17 cellular contexts compared by ENCODE assay signal in genomic region chr15:101054991-101055390, GRCh38.
DNase-seq lines count a peak whose midpoint lies in the region; ATAC-seq and TF ChIP-seq lines count a peak whose summit lies in the region.
"Had no signal": no experiment of that assay in that cellular context is flagged by ENCODE, and none has a peak within 500 bp of the region (broad histone marks: within the 10 kb centered on the region; RNA-seq: fewer than 3 reads in every experiment).

No MANE protein-coding gene starts in this region.

- H3K4me3 Mint-ChIP-seq in activated T-cell treated with anti-CD3 and anti-CD28 coated beads, Interleukin-2, amount 50 U/mL, for 72 hours: no peak overlapping the region

- no peak overlapping the region for H3K4me2 ChIP-seq in hepatocyte
- H3K4me2 ChIP-seq: A549 had no signal

- H3K4me1 Mint-ChIP-seq in activated T-cell treated with anti-CD3 and anti-CD28 coated beads, Interleukin-2, amount 50 U/mL, for 72 hours (ENCODE audit: low read depth): no peaks in the 10 kb centered on the region

- no peak for TF ChIP-seq POLR2A in testis (IDR thresholded peaks at IDR 0.05)

- no peak overlapping the region for H3K27ac Mint-ChIP-seq in activated T-cell treated with anti-CD3 and anti-CD28 coated beads, Interleukin-2, amount 50 U/mL, for 72 hours

- H3K36me3 Mint-ChIP-seq in activated T-cell treated with anti-CD3 and anti-CD28 coated beads, Interleukin-2, amount 50 U/mL, for 72 hours (ENCODE audit: insufficient read depth in 2 of 2): no peaks in the 10 kb centered on the region

- H3K9me2 ChIP-seq in hepatocyte (replicated peaks; ENCODE audit: insufficient read depth): no peaks in the 10 kb centered on the region

- ATAC-seq in omental fat pad (ENCODE audit: low FRiP score) (no peak), GM19351 (IDR thresholded peaks at IDR 0.05; ENCODE audit: unreplicated experiment) (no peak)
- ATAC-seq in activated T-cell treated with anti-CD3 and anti-CD28 coated beads, Interleukin-2, amount 50 U/mL, for 72 hours (replicated peaks in 1 of 2): no peak
- ATAC-seq: A549, GM12878, HCT116 had no signal

- no peaks in the 10 kb centered on the region for H4K20me1 ChIP-seq in hepatocyte (ENCODE audit: insufficient read depth, poor library complexity, severe bottlenecking)

- TF ChIP-seq CTCF in hepatocyte (IDR thresholded peaks at IDR 0.05; ENCODE audit: poor library complexity) (no peak), omental fat pad (IDR thresholded peaks at IDR 0.05) (no peak), testis (IDR thresholded peaks at IDR 0.05) (no peak)

- H3K4me1 ChIP-seq in hepatocyte (ENCODE audit: insufficient read depth) (no peaks in the 10 kb centered on the region), testis (peaks cover 6% of the 10 kb centered on the region)
- H3K4me1 ChIP-seq: A549 had no signal

- no peaks in the 10 kb centered on the region for H3K9me3 Mint-ChIP-seq in activated T-cell treated with anti-CD3 and anti-CD28 coated beads, Interleukin-2, amount 50 U/mL, for 72 hours

- no peaks in the 10 kb centered on the region for H3K79me2 ChIP-seq in hepatocyte

- H3K27ac ChIP-seq in hepatocyte: no peak overlapping the region
- no peak overlapping the region for H3K27ac ChIP-seq in testis
- H3K27ac ChIP-seq: A549 had no signal

- H3K27me3 Mint-ChIP-seq in activated T-cell treated with anti-CD3 and anti-CD28 coated beads, Interleukin-2, amount 50 U/mL, for 72 hours (ENCODE audit: low read depth): no peaks in the 10 kb centered on the region

- H3K27me3 ChIP-seq in hepatocyte (no peaks in the 10 kb centered on the region), testis (no peaks in the 10 kb centered on the region)

- H2AFZ ChIP-seq in hepatocyte: no peak overlapping the region

- WGBS in hepatocyte (ENCODE audit: low lambda C conversion rate, missing lambda C conversion rate): 92% methylated on average over 12 of the region's 12 CpGs
- 96 to 98% methylated on average over 11 to 12 of the region's 12 CpGs for WGBS in testis, 2 donors

- intact Hi-C loops in testis (cut with DNase I; ENCODE audit: low total_unique reads): no loop called here

- DNase-seq in activated CD8-positive, alpha-beta memory T cell treated with anti-CD3 and anti-CD28 coated beads for 24 hours: peak; percentile 35
- no peak for DNase-seq in activated CD8-positive, alpha-beta memory T cell treated with anti-CD3 and anti-CD28 coated beads, Interleukin-2, amount 50 U/mL, for 48 hours
- DNase-seq in hepatocyte (ENCODE audit: low spot score) (peak; percentile 2), omental fat pad (ENCODE audit: low spot score) (peak; percentile 12), testis (peak; percentile 7)
- DNase-seq in activated T-cell treated with anti-CD3 and anti-CD28 coated beads, Interleukin-2, amount 50 U/mL, for 72 hours: no peak
- no peak for DNase-seq in stimulated activated CD4-positive, alpha-beta T cell treated with anti-CD3 and anti-CD28 coated beads, Interleukin-2, amount 100 ng/mL, for 24 hours
- DNase-seq: C1 segment of cervical spinal cord, DMS 273 treated with DMSO at 0.1 percent for 48 hours, GDM1, NCI-H187 treated with DMSO at 0.1 percent for 48 hours, NCI-H526 treated with DMSO at 0.1 percent for 48 hours, RPMI8226 had no signal

- H3K4me3 ChIP-seq in hepatocyte (no peak overlapping the region), testis (no peak overlapping the region)
- H3K4me3 ChIP-seq: A549, GM12878 had no signal

- H3K36me3 ChIP-seq in hepatocyte (replicated peaks; ENCODE audit: insufficient read depth, low read depth): no peaks in the 10 kb centered on the region
- no peaks in the 10 kb centered on the region for H3K36me3 ChIP-seq in testis (ENCODE audit: low read depth, missing control alignments)

- H3K9me3 ChIP-seq in hepatocyte (ENCODE audit: low read depth) (no peaks in the 10 kb centered on the region), testis (no peaks in the 10 kb centered on the region)
- H3K9me3 ChIP-seq: A549 had no signal

Comparison
In these comparisons a context has a peak if more than half of its experiments do, and no peak if none do; other contexts are left out.
1. DNase-seq: peak in activated CD8-positive, alpha-beta memory T cell treated with anti-CD3 and anti-CD28 coated beads for 24 hours (single experiment), hepatocyte (single experiment), omental fat pad (single experiment) and testis (single experiment); none in activated CD8-positive, alpha-beta memory T cell treated with anti-CD3 and anti-CD28 coated beads, Interleukin-2, amount 50 U/mL, for 48 hours (single experiment), activated T-cell treated with anti-CD3 and anti-CD28 coated beads, Interleukin-2, amount 50 U/mL, for 72 hours (0 of 2) and stimulated activated CD4-positive, alpha-beta T cell treated with anti-CD3 and anti-CD28 coated beads, Interleukin-2, amount 100 ng/mL, for 24 hours (0 of 2).